In genomic region chr14:46951103-46951502, GRCh38 we compare ENCODE assay signal across 17 cellular contexts.
DNase-seq lines count a peak whose midpoint lies in the region; ATAC-seq, FAIRE-seq and TF ChIP-seq lines count a peak whose summit lies in the region.
"Had no signal": no experiment of that assay in that cellular context is flagged by ENCODE, and none has a peak within 500 bp of the region (broad histone marks: within the 10 kb centered on the region; RNA-seq: fewer than 3 reads in every experiment).

No MANE protein-coding gene starts in this region.

- no peak overlapping the region for H3T11ph ChIP-seq in H9 (ENCODE audit: low read length)

- WGBS in H9 (ENCODE audit: extremely low coverage, insufficient read length, low lambda C conversion rate): no CpG with 5 or more reads among the region's 2 CpGs
- 88 to 97% methylated on average over 2 of the region's 2 CpGs for WGBS in gastroesophageal sphincter (ENCODE audit: low coverage in 1 of 2), 2 donors

- intact Hi-C loops in A673 (cut with micrococcal nuclease; ENCODE audit: unreplicated experiment) (no loop called here), mucosa of descending colon (cut with DNase I, micrococcal nuclease) (no loop called here)

- TF ChIP-seq EP300 in gastroesophageal sphincter (IDR thresholded peaks at IDR 0.05): no peak

- no peaks in the 10 kb centered on the region for H3K4me1 Mint-ChIP-seq in H9
- H3K4me1 Mint-ChIP-seq in astrocyte (ENCODE audit: low read depth, unreplicated experiment): no peaks in the 10 kb centered on the region

- CTCF ChIA-PET in A673 (lab: Charles Lee): interaction anchor here (0.5 kb wide), 1 partner anchor 281 kb away, joined by 3 read pairs; no protein-coding TSS in a partner anchor

- H4K5ac ChIP-seq in H9 (ENCODE audit: insufficient read length, low read depth, low read length): no peak overlapping the region

- TF ChIP-seq CTCF in A673 (conservative IDR thresholded peaks at IDR 0.05; ENCODE audit: low read depth, low read length) (0 out of 2 replicates have a peak, but pooled peaks have one; percentile 21), H9 (conservative IDR thresholded peaks at IDR 0.05) (peak; percentile 53), astrocyte (IDR thresholded peaks at IDR 0.05; ENCODE audit: insufficient read depth, low read depth, low read length) (no peak), epithelial cell of proximal tubule (conservative IDR thresholded peaks at IDR 0.05; ENCODE audit: low read depth, low read length) (peak; percentile 21), gastroesophageal sphincter (IDR thresholded peaks at IDR 0.05) (no peak), mucosa of descending colon (IDR thresholded peaks at IDR 0.05) (no peak)

- H3K4me3 ChIP-seq in A673 (ENCODE audit: low read depth, low read length, poor library complexity, severe bottlenecking) (no peak overlapping the region), astrocyte (ENCODE audit: insufficient read depth, low read depth, low read length) (no peak overlapping the region), epithelial cell of proximal tubule (ENCODE audit: low read depth, low read length) (no peak overlapping the region), gastroesophageal sphincter (no peak overlapping the region), mucosa of descending colon (no peak overlapping the region)
- H3K4me3 ChIP-seq: BLaER1, SJSA1 had no signal

- H3K36me3 Mint-ChIP-seq in H9 (ENCODE audit: insufficient read depth in 1 of 3, low read depth in 3 of 3) (peaks cover 1 to 16% (median 4%) of the 10 kb centered on the region in 3 experiments; a peak in 5 of 7 replicates), astrocyte (ENCODE audit: low read depth, unreplicated experiment) (no peaks in the 10 kb centered on the region)
- H3K36me3 Mint-ChIP-seq: CD8-positive, alpha-beta T cell had no signal

- no peaks in the 10 kb centered on the region for H4K20me1 ChIP-seq in H9 (ENCODE audit: control insufficient read depth, insufficient read depth, insufficient read length)
- H4K20me1 ChIP-seq in astrocyte (ENCODE audit: insufficient read depth, low read length): no peaks in the 10 kb centered on the region
- H4K20me1 ChIP-seq: BLaER1 had no signal

- no peak overlapping the region for H2BK5ac ChIP-seq in H9 (ENCODE audit: insufficient read length, low read length)

- H3K23ac ChIP-seq in H9 (ENCODE audit: insufficient read length, low read depth, low read length): no peak overlapping the region

- H3K9me3 Mint-ChIP-seq in H9 (peaks cover 17 to 21% of the 10 kb centered on the region in 2 experiments), astrocyte (ENCODE audit: unreplicated experiment) (no peaks in the 10 kb centered on the region)

- H2BK20ac ChIP-seq in H9 (ENCODE audit: low read depth, low read length, poor library complexity, severe bottlenecking): no peak overlapping the region

- POLR2A ChIA-PET in A673 (lab: Charles Lee; ENCODE audit: low non-redundant PET): no interaction called here

- no peak overlapping the region for H3K27ac Mint-ChIP-seq in H9
- H3K27ac Mint-ChIP-seq in astrocyte (ENCODE audit: unreplicated experiment): no peak overlapping the region
- H3K27ac Mint-ChIP-seq: CD8-positive, alpha-beta T cell had no signal

- TF ChIP-seq POLR2A in gastroesophageal sphincter (IDR thresholded peaks at IDR 0.05): no peak

- no peak overlapping the region for H3K4me2 ChIP-seq in H9 (ENCODE audit: insufficient read depth, insufficient read length, low read length)
- no peak overlapping the region for H3K4me2 ChIP-seq in astrocyte (ENCODE audit: low read length)
- H3K4me2 ChIP-seq: BLaER1 had no signal

- H3K9me3 ChIP-seq in A673 (ENCODE audit: low read depth, low read length, poor library complexity, severe bottlenecking): no peaks in the 10 kb centered on the region
- no peaks in the 10 kb centered on the region for H3K9me3 ChIP-seq in H9 (ENCODE audit: control insufficient read depth, low read depth, low read length)
- H3K9me3 ChIP-seq in astrocyte (ENCODE audit: insufficient read depth, low read depth, low read length): no peaks in the 10 kb centered on the region
- no peaks in the 10 kb centered on the region for H3K9me3 ChIP-seq in gastroesophageal sphincter
- no peaks in the 10 kb centered on the region for H3K9me3 ChIP-seq in mucosa of descending colon
- H3K9me3 ChIP-seq: SJSA1 had no signal

- no peak overlapping the region for H3K4me3 Mint-ChIP-seq in H9
- no peak overlapping the region for H3K4me3 Mint-ChIP-seq in astrocyte (ENCODE audit: unreplicated experiment)
- H3K4me3 Mint-ChIP-seq: CD8-positive, alpha-beta T cell had no signal

- no peak overlapping the region for H2BK15ac ChIP-seq in H9 (ENCODE audit: low read depth, low read length)

- H4K8ac ChIP-seq in H9 (replicated peaks; ENCODE audit: insufficient read length, low read depth, low read length): no peak overlapping the region

- H3K36me3 ChIP-seq in A673 (ENCODE audit: insufficient read depth, low read length, poor library complexity, severe bottlenecking) (no peaks in the 10 kb centered on the region), astrocyte (ENCODE audit: insufficient read depth, low read length) (no peaks in the 10 kb centered on the region), gastroesophageal sphincter (no peaks in the 10 kb centered on the region), mucosa of descending colon (ENCODE audit: low read depth) (no peaks in the 10 kb centered on the region)
- H3K36me3 ChIP-seq: BLaER1, SJSA1 had no signal

- no peaks in the 10 kb centered on the region for H3K23me2 ChIP-seq in H9 (ENCODE audit: insufficient read length, low read depth, low read length, poor library complexity, severe bottlenecking)

- H3K9ac ChIP-seq in H9 (ENCODE audit: extremely low read depth, insufficient read length, low read length) (no peak overlapping the region), astrocyte (ENCODE audit: low read length) (no peak overlapping the region)
- H3K9ac ChIP-seq: BLaER1 had no signal

- peak; percentile 9 for FAIRE-seq in astrocyte (lab: Jason Lieb, UNC)

- no peak overlapping the region for H2BK12ac ChIP-seq in H9 (ENCODE audit: insufficient read length, low read depth, low read length)

- BruUV-seq in A673 (replicated peaks; lab: Mats Ljungman, UMichigan): no TSS peak

- H3K27ac ChIP-seq in A673 (ENCODE audit: low read depth, low read length, poor library complexity, severe bottlenecking) (no peak overlapping the region), H9 (ENCODE audit: insufficient read length, low read depth, low read length) (no peak overlapping the region), astrocyte (ENCODE audit: low read depth, low read length) (no peak overlapping the region), gastroesophageal sphincter (no peak overlapping the region)
- H3K27ac ChIP-seq: BLaER1, RWPE1, SJSA1 had no signal

- H3K56ac ChIP-seq in H9 (ENCODE audit: insufficient read length, low read depth, low read length): no peak overlapping the region

- H4K91ac ChIP-seq in H9 (ENCODE audit: insufficient read length, low read depth, low read length): no peak overlapping the region

- H3K27me3 Mint-ChIP-seq in H9 (ENCODE audit: low read depth) (no peaks in the 10 kb centered on the region), astrocyte (ENCODE audit: low read depth, unreplicated experiment) (no peaks in the 10 kb centered on the region)

- no peak overlapping the region for H2AK5ac ChIP-seq in H9 (ENCODE audit: insufficient read length, low read length)

- no peak overlapping the region for H2BK120ac ChIP-seq in H9 (ENCODE audit: low read depth, low read length, poor library complexity, severe bottlenecking)

- no peak overlapping the region for H3K14ac ChIP-seq in H9 (ENCODE audit: insufficient read depth, low read length)

- H3K18ac ChIP-seq in H9 (ENCODE audit: insufficient read length, low read depth, low read length): no peak overlapping the region

- ATAC-seq in gastroesophageal sphincter: no peak
- ATAC-seq in mucosa of descending colon: no peak
- no peak for ATAC-seq in GM19328 (IDR thresholded peaks at IDR 0.05; ENCODE audit: unreplicated experiment)
- ATAC-seq: CD8-positive, alpha-beta T cell had no signal

- no peaks in the 10 kb centered on the region for H3K27me3 ChIP-seq in A673 (replicated peaks; ENCODE audit: insufficient read depth, low read depth, low read length, poor library complexity)
- no peaks in the 10 kb centered on the region for H3K27me3 ChIP-seq in H9 (ENCODE audit: insufficient read depth, low read length)
- H3K27me3 ChIP-seq in astrocyte (ENCODE audit: insufficient read depth, low read length): no peaks in the 10 kb centered on the region
- H3K27me3 ChIP-seq in gastroesophageal sphincter: no peaks in the 10 kb centered on the region
- H3K27me3 ChIP-seq: BLaER1, SJSA1 had no signal

- no peak for DNase-seq in A673 (ENCODE audit: low spot score)
- no peak for DNase-seq in H9
- no peak for DNase-seq in astrocyte (ENCODE audit: low read depth)
- no peak for DNase-seq in epithelial cell of proximal tubule (ENCODE audit: low read depth)
- no peak for DNase-seq in nucleus accumbens (lab: John Stamatoyannopoulos, UW)
- DNase-seq in mucosa of descending colon: no peak
- DNase-seq: Calu3; CD8-positive, alpha-beta T cell; GF-D8; NCI-H1105; NCI-H1694; NCI-H748 treated with DMSO at 0.1 percent for 48 hours had no signal

- no peaks in the 10 kb centered on the region for H3K79me2 ChIP-seq in H9 (ENCODE audit: insufficient read depth, low read length)
- H3K79me2 ChIP-seq in astrocyte (ENCODE audit: insufficient read depth, low read length): no peaks in the 10 kb centered on the region

- H2AFZ ChIP-seq in H9 (ENCODE audit: low read length) (no peak overlapping the region), astrocyte (ENCODE audit: low read depth, low read length) (no peak overlapping the region)

- H3K4me1 ChIP-seq in A673 (ENCODE audit: insufficient read depth, low read length, poor library complexity, severe bottlenecking) (no peaks in the 10 kb centered on the region), H9 (ENCODE audit: insufficient read depth, low read length) (no peaks in the 10 kb centered on the region), astrocyte (ENCODE audit: insufficient read depth, low read length) (no peaks in the 10 kb centered on the region), gastroesophageal sphincter (no peaks in the 10 kb centered on the region), mucosa of descending colon (ENCODE audit: low read depth) (no peaks in the 10 kb centered on the region)
- H3K4me1 ChIP-seq: BLaER1, SJSA1 had no signal

- no peak overlapping the region for H3K4ac ChIP-seq in H9 (ENCODE audit: low read depth, low read length)

- H3K79me1 ChIP-seq in H9 (ENCODE audit: insufficient read depth, low read depth, low read length, poor library complexity, severe bottlenecking): no peaks in the 10 kb centered on the region

Comparison
In these comparisons a context has a peak if more than half of its experiments do, and no peak if none do; other contexts are left out.
1. CTCF ChIP-seq: peak in A673 (single experiment), H9 (single experiment) and epithelial cell of proximal tubule (single experiment); none in astrocyte (single experiment), gastroesophageal sphincter (0 of 4) and mucosa of descending colon (single experiment).